In genomic region chr4:188329526-188329925, GRCh38 we compare ENCODE assay signal across 31 cellular contexts.
"Had no signal": no experiment of that assay in that cellular context is flagged by ENCODE, and none has a peak within 500 bp of the region (broad histone marks: within the 10 kb centered on the region; RNA-seq: fewer than 3 reads in every experiment).

No MANE protein-coding gene starts in this region.

- H3K27me3 ChIP-seq: brain microvascular endothelial cell, dorsolateral prefrontal cortex, esophagus squamous epithelium, gastroesophageal sphincter had no signal

- H3K9me3 ChIP-seq: esophagus squamous epithelium, gastroesophageal sphincter had no signal

- ATAC-seq: activated CD4-positive, CD25-positive, alpha-beta regulatory T cell treated with anti-CD3 and anti-CD28 coated beads, Interleukin-2, amount 50 U/mL, for 24 hours; activated CD8-positive, alpha-beta T cell treated with anti-CD3 and anti-CD28 coated beads for 36 hours; activated T-cell treated with anti-CD3 and anti-CD28 coated beads, Interleukin-2, amount 50 U/mL, for 4 hours; activated T-helper 17 cell treated with anti-CD3 and anti-CD28 coated beads, Interleukin-2, amount 50 U/mL, for 72 hours; gastroesophageal sphincter; T-helper 17 cell had no signal

- H3K27me3 Mint-ChIP-seq: activated B cell treated with CpG ODN at 0.5 μM for 24 hours; activated CD8-positive, alpha-beta T cell treated with anti-CD3 and anti-CD28 coated beads for 36 hours; activated naive CD8-positive, alpha-beta T cell; activated T-helper 17 cell treated with anti-CD3 and anti-CD28 coated beads, Interleukin-2, amount 50 U/mL, for 72 hours; central memory CD8-positive, alpha-beta T cell; dendritic cell treated with granulocyte-macrophage colony-stimulating factor and Interleukin-4, amounts not matched to agents 40 ng/mL and 50 ng/mL, for 4 days; T-helper 17 cell had no signal

- DNase-seq: activated B cell treated with CpG ODN at 0.5 μM for 24 hours; activated CD4-positive, alpha-beta T cell treated with anti-CD3 and anti-CD28 coated beads for 48 hours; activated CD4-positive, alpha-beta T cell treated with anti-CD3 and anti-CD28 coated beads, Interleukin-2, amount 50 U/mL, for 1 hour; activated CD4-positive, alpha-beta T cell treated with anti-CD3 and anti-CD28 coated beads, Interleukin-2, amount 50 U/mL, for 48 hours; activated CD8-positive, alpha-beta memory T cell treated with anti-CD3 and anti-CD28 coated beads for 24 hours; activated CD8-positive, alpha-beta T cell treated with anti-CD3 and anti-CD28 coated beads for 36 hours; activated effector memory CD4-positive, alpha-beta T cell treated with Interleukin-2 at 50 U/mL for 16 hours; activated gamma-delta T cell treated with Interleukin-2 at 50 U/mL for 16 hours; activated naive CD4-positive, alpha-beta T cell treated with anti-CD3 and anti-CD28 coated beads, Interleukin-2, amount 50 U/mL, for 16 hours; activated naive CD4-positive, alpha-beta T cell treated with Interleukin-2 at 50 U/mL for 16 hours; activated T-cell treated with anti-CD3 and anti-CD28 coated beads, Interleukin-2, amount 50 U/mL, for 4 hours; amniotic stem cell; anterior cingulate cortex; brain microvascular endothelial cell; dorsolateral prefrontal cortex; effector memory CD4-positive, alpha-beta T cell; erythroblast; esophagus squamous epithelium; foreskin melanocyte; T-helper 1 cell; T-helper 17 cell; T1000; WERI-Rb-1 had no signal

- H3K4me1 ChIP-seq: esophagus squamous epithelium had no signal

- H3K4me1 Mint-ChIP-seq: activated B cell treated with CpG ODN at 0.5 μM for 24 hours; activated T-helper 17 cell treated with anti-CD3 and anti-CD28 coated beads, Interleukin-2, amount 50 U/mL, for 72 hours; central memory CD8-positive, alpha-beta T cell; T-helper 17 cell had no signal

- H3K4me3 Mint-ChIP-seq: activated B cell treated with CpG ODN at 0.5 μM for 24 hours; activated CD8-positive, alpha-beta T cell treated with anti-CD3 and anti-CD28 coated beads for 36 hours; activated naive CD8-positive, alpha-beta T cell; activated T-cell treated with anti-CD3 and anti-CD28 coated beads, Interleukin-2, amount 50 U/mL, for 4 hours; activated T-helper 17 cell treated with anti-CD3 and anti-CD28 coated beads, Interleukin-2, amount 50 U/mL, for 72 hours; central memory CD8-positive, alpha-beta T cell; dendritic cell treated with granulocyte-macrophage colony-stimulating factor and Interleukin-4, amounts not matched to agents 40 ng/mL and 50 ng/mL, for 4 days; T-helper 17 cell; T-helper 2 cell treated with Interferon-gamma antibody and Interleukin-4, amounts not matched to agents 5 μg/mL and 100 μg/mL, for 36 hours had no signal

- H3K27ac ChIP-seq: brain microvascular endothelial cell, coronary artery, dorsolateral prefrontal cortex, esophagus squamous epithelium, gastroesophageal sphincter, WERI-Rb-1 had no signal

- H3K4me3 ChIP-seq: coronary artery, dorsolateral prefrontal cortex, esophagus squamous epithelium, gastroesophageal sphincter had no signal

- H3K36me3 ChIP-seq: brain microvascular endothelial cell, esophagus squamous epithelium, gastroesophageal sphincter, WERI-Rb-1 had no signal

- H3K27ac Mint-ChIP-seq: activated B cell treated with CpG ODN at 0.5 μM for 24 hours; activated CD8-positive, alpha-beta T cell treated with anti-CD3 and anti-CD28 coated beads for 36 hours; activated naive CD8-positive, alpha-beta T cell; activated T-helper 17 cell treated with anti-CD3 and anti-CD28 coated beads, Interleukin-2, amount 50 U/mL, for 72 hours; dendritic cell treated with granulocyte-macrophage colony-stimulating factor and Interleukin-4, amounts not matched to agents 40 ng/mL and 50 ng/mL, for 4 days; T-helper 17 cell; T-helper 2 cell treated with Interferon-gamma antibody and Interleukin-4, amounts not matched to agents 5 μg/mL and 100 μg/mL, for 36 hours had no signal

- H3K36me3 Mint-ChIP-seq: activated naive CD8-positive, alpha-beta T cell had no signal
